ENCODE assay signal across 33 cellular contexts in genomic region chr7:103679156-103680132, GRCh38.
DNase-seq lines count a peak whose midpoint lies in the region; TF ChIP-seq lines count a peak whose summit lies in the region.
"Had no signal": no experiment of that assay in that cellular context is flagged by ENCODE, and none has a peak within 500 bp of the region (broad histone marks: within the 10 kb centered on the region; RNA-seq: fewer than 3 reads in every experiment).

No MANE protein-coding gene starts in this region.

- H4K20me1 ChIP-seq in smooth muscle cell (ENCODE audit: low read depth): no peaks in the 10 kb centered on the region

- TF ChIP-seq CTCF in cardiac muscle cell (IDR thresholded peaks at IDR 0.05; ENCODE audit: low read depth, low read length) (no peak), right atrium auricular region (IDR thresholded peaks at IDR 0.05) (no peak), smooth muscle cell (IDR thresholded peaks at IDR 0.05; ENCODE audit: borderline replicate concordance, insufficient read depth, poor library complexity, severe bottlenecking) (no peak)

- H2AFZ ChIP-seq in mesenchymal stem cell (ENCODE audit: low read depth, low read length): no peak overlapping the region
- H2AFZ ChIP-seq in smooth muscle cell (ENCODE audit: low read depth): peak overlapping the region; percentile 24

- no peak overlapping the region for H2BK12ac ChIP-seq in mesenchymal stem cell (ENCODE audit: low read length in 2 of 2)

- no peaks in the 10 kb centered on the region for H3F3A ChIP-seq in smooth muscle cell (ENCODE audit: low read depth)

- WGBS in mesenchymal stem cell: 80% methylated on average over 2 of the region's 4 CpGs
- WGBS in smooth muscle cell (ENCODE audit: low lambda C conversion rate): 93% methylated on average over 4 of the region's 4 CpGs

- no peak overlapping the region for H3K18ac ChIP-seq in mesenchymal stem cell (ENCODE audit: low read depth in 1 of 2, low read length in 2 of 2)

- H3K23ac ChIP-seq in mesenchymal stem cell (ENCODE audit: low read length in 2 of 2): no peak overlapping the region

- H3K27ac ChIP-seq in cardiac muscle cell: peak overlapping the region; percentile 19
- H3K27ac ChIP-seq in right atrium auricular region: no peak overlapping the region
- H3K27ac ChIP-seq in mesenchymal stem cell (ENCODE audit: low read length, poor library complexity, severe bottlenecking): no peak overlapping the region
- no peak overlapping the region for H3K27ac ChIP-seq in smooth muscle cell (ENCODE audit: low read depth)
- H3K27ac ChIP-seq: brain microvascular endothelial cell, testis, uterus had no signal

- H3K4me3 ChIP-seq in cardiac muscle cell (no peak overlapping the region), right atrium auricular region (no peak overlapping the region), mesenchymal stem cell (ENCODE audit: insufficient read depth in 1 of 2, low read depth in 1 of 2, low read length in 2 of 2) (no peak overlapping the region), smooth muscle cell (no peak overlapping the region)
- H3K4me3 ChIP-seq: testis, uterus had no signal

- no peaks in the 10 kb centered on the region for H3K36me3 ChIP-seq in cardiac muscle cell
- no peaks in the 10 kb centered on the region for H3K36me3 ChIP-seq in right atrium auricular region
- no peaks in the 10 kb centered on the region for H3K36me3 ChIP-seq in mesenchymal stem cell (ENCODE audit: control insufficient read depth in 1 of 2, insufficient read depth in 2 of 2, low read depth in 1 of 2, low read length in 2 of 2)
- H3K36me3 ChIP-seq in smooth muscle cell (ENCODE audit: low read depth): no peaks in the 10 kb centered on the region
- H3K36me3 ChIP-seq: brain microvascular endothelial cell, uterus had no signal

- H4K8ac ChIP-seq in mesenchymal stem cell (ENCODE audit: low read length): no peak overlapping the region

- no peak overlapping the region for H3K4me2 ChIP-seq in mesenchymal stem cell (ENCODE audit: low read length, poor library complexity, severe bottlenecking)
- no peak overlapping the region for H3K4me2 ChIP-seq in smooth muscle cell

- H3K14ac ChIP-seq in mesenchymal stem cell (ENCODE audit: low read length in 2 of 2): no peak overlapping the region

- H3K9ac ChIP-seq in mesenchymal stem cell (ENCODE audit: low read length) (peak overlapping the region; percentile 4), smooth muscle cell (ENCODE audit: low read depth) (no peak overlapping the region)

- no peaks in the 10 kb centered on the region for H3K79me1 ChIP-seq in mesenchymal stem cell (replicated peaks; ENCODE audit: low read length, poor library complexity, severe bottlenecking)

- H2BK5ac ChIP-seq in mesenchymal stem cell (ENCODE audit: low read depth, low read length, poor library complexity, severe bottlenecking): no peak overlapping the region

- H3K27me3 ChIP-seq in cardiac muscle cell (no peaks in the 10 kb centered on the region), right atrium auricular region (no peaks in the 10 kb centered on the region), mesenchymal stem cell (ENCODE audit: control insufficient read depth in 1 of 2, insufficient read depth in 1 of 2, low read length in 2 of 2) (no peaks in the 10 kb centered on the region), smooth muscle cell (ENCODE audit: low read depth) (no peaks in the 10 kb centered on the region)
- H3K27me3 ChIP-seq: brain microvascular endothelial cell, testis, uterus had no signal

- no peak overlapping the region for H3K4ac ChIP-seq in mesenchymal stem cell (ENCODE audit: low read depth in 1 of 2, low read length in 2 of 2)

- no peak overlapping the region for H2BK15ac ChIP-seq in mesenchymal stem cell (ENCODE audit: low read depth, poor library complexity, severe bottlenecking)

- no peak for DNase-seq in cardiac muscle cell (ENCODE audit: low read depth in 1 of 2, low spot score in 1 of 2)
- DNase-seq in right atrium auricular region (ENCODE audit: low spot score): no peak
- DNase-seq in cerebellar cortex (ENCODE audit: low spot score): peak; percentile 55
- DNase-seq in mesenchymal stem cell: no peak
- DNase-seq in smooth muscle cell (lab: John Stamatoyannopoulos, UW; ENCODE audit: unreplicated experiment): no peak
- no peak for DNase-seq in NCI-H446 treated with DMSO at 0.1 percent for 48 hours (lab: John Stamatoyannopoulos, UW)
- DNase-seq in UCSD-AML1 (lab: John Stamatoyannopoulos, UW; ENCODE audit: unreplicated experiment): no peak
- DNase-seq in NCI-H1694 (lab: John Stamatoyannopoulos, UW): no peak
- DNase-seq: 8988T; activated CD4-positive, alpha-beta memory T cell treated with anti-CD3 and anti-CD28 coated beads, Interleukin-2, amount 10 ng/mL, durations not matched to agents 7 days and 5 days; activated CD4-positive, CD25-positive, alpha-beta regulatory T cell treated with anti-CD3 and anti-CD28 coated beads, Interleukin-2, amount 50 U/mL, for 72 hours; activated CD8-positive, alpha-beta memory T cell treated with anti-CD3 and anti-CD28 coated beads, Interleukin-2, amount 50 U/mL, for 4 hours; activated naive CD4-positive, alpha-beta T cell treated with Interleukin-2 at 50 U/mL for 16 hours; AML-193; brain microvascular endothelial cell; CD4-positive, CD25-positive, alpha-beta regulatory T cell; DND-41; effector CD4-positive, alpha-beta T cell; GOT3; head of caudate nucleus; HFFc6; islet precursor cell; KBM-7; left ventricle myocardium superior; midbrain; naive B cell; NCI-H1092 treated with DMSO at 0.1 percent for 48 hours; NCI-H1930; occipital lobe; OCI-M1; stimulated activated CD4-positive, alpha-beta T cell treated with anti-CD3 and anti-CD28 coated beads, Interleukin-2, amount 100 ng/mL, for 24 hours; testis; uterus had no signal

- H2AK5ac ChIP-seq in mesenchymal stem cell (ENCODE audit: low read length, severe bottlenecking): no peak overlapping the region

- no peak overlapping the region for H4K91ac ChIP-seq in mesenchymal stem cell (ENCODE audit: low read length)

- H3K79me2 ChIP-seq in smooth muscle cell (ENCODE audit: low read depth): no peaks in the 10 kb centered on the region

- H2BK120ac ChIP-seq in mesenchymal stem cell (ENCODE audit: low read depth, low read length): no peak overlapping the region

- no peaks in the 10 kb centered on the region for H3K4me1 ChIP-seq in cardiac muscle cell (ENCODE audit: low read depth)
- no peaks in the 10 kb centered on the region for H3K4me1 ChIP-seq in right atrium auricular region
- H3K4me1 ChIP-seq in mesenchymal stem cell (ENCODE audit: control insufficient read depth, insufficient read depth, low read depth, low read length): no peaks in the 10 kb centered on the region
- H3K4me1 ChIP-seq in smooth muscle cell (ENCODE audit: low read depth): no peaks in the 10 kb centered on the region
- H3K4me1 ChIP-seq: testis, uterus had no signal

- H3K9me3 ChIP-seq in cardiac muscle cell (ENCODE audit: low read depth) (no peaks in the 10 kb centered on the region), right atrium auricular region (no peaks in the 10 kb centered on the region), mesenchymal stem cell (ENCODE audit: control insufficient read depth, low read length) (no peaks in the 10 kb centered on the region), smooth muscle cell (replicated peaks; ENCODE audit: low read depth) (no peaks in the 10 kb centered on the region)
- H3K9me3 ChIP-seq: testis, uterus had no signal
